Comparison of ENCODE assay signal across 8 cellular contexts in genomic region chr22:23893957-23894709, GRCh38. TPM values are rescaled to one million over a fixed set of nuclear protein-coding genes. Genes with fewer than 3 reads are reported as not detected.
DNase-seq lines count a peak whose midpoint lies in the region; ATAC-seq lines count a peak whose summit lies in the region.

TSS of gene MIF (plus strand) at chr22:23894383. CDS start at chr22:23894475, 92 bp downstream.

- H3K27ac Mint-ChIP-seq in activated T-helper 1 cell treated with anti-CD3 and anti-CD28 coated beads, Interleukin-12 subunit alpha, Interleukin-12 subunit beta, Interleukin-2, Interleukin-4 antibody, amounts not matched to agents 30 ng/mL and 10 ng/mL and 1 ng/mL, durations not matched to agents 14 hours and 24 hours and 36 hours: peak within 1 kb of the TSS; percentile 99
- H3K27ac Mint-ChIP-seq in naive B cell: peak within 1 kb of the TSS; percentile 89 to 98 (median 96)
- peak within 1 kb of the TSS; percentile 96 for H3K27ac Mint-ChIP-seq in stimulated activated memory B cell treated with anti-CD40 and anti-IgM and Interleukin-4, amounts not matched to agents 10 μg/mL and 1 μg/mL and 100 μg/mL, for 72 hours

- no peaks in the 10 kb centered on the region for H4K20me1 ChIP-seq in GM23248 (ENCODE audit: insufficient read depth)

- intact Hi-C loops in activated T-helper 1 cell treated with anti-CD3 and anti-CD28 coated beads, Interleukin-12 subunit alpha, Interleukin-12 subunit beta, Interleukin-2, Interleukin-4 antibody, amounts not matched to agents 30 ng/mL and 10 ng/mL and 1 ng/mL, durations not matched to agents 14 hours and 24 hours and 36 hours (cut with micrococcal nuclease): loop anchor here (1.0 to 2.0 kb wide), 5 partner anchors 20 to 661 kb away; partner anchors contain the start of genes DERL3, GUCD1, SLC2A11 and SNRPD3

- H3K79me2 ChIP-seq in GM23248 (ENCODE audit: insufficient read depth): peaks cover 24% of the 10 kb centered on the region

- peaks cover 12% of the 10 kb centered on the region; the same call in 1 of the 2 replicates for H3K36me3 ChIP-seq in GM23248 (ENCODE audit: low read depth)

- H3K9ac ChIP-seq in GM23248: peak within 1 kb of the TSS; percentile 93

- peak within 1 kb of the TSS; percentile 93 for H3K4me2 ChIP-seq in GM23248 (ENCODE audit: unreplicated experiment)

- H3K4me1 ChIP-seq in GM23248 (ENCODE audit: insufficient read depth): peaks cover 9% of the 10 kb centered on the region; the same call in 1 of the 2 replicates

- H2AFZ ChIP-seq in GM23248: peak within 1 kb of the TSS; percentile 83

- H3K4me3 Mint-ChIP-seq in activated T-helper 1 cell treated with anti-CD3 and anti-CD28 coated beads, Interleukin-12 subunit alpha, Interleukin-12 subunit beta, Interleukin-2, Interleukin-4 antibody, amounts not matched to agents 30 ng/mL and 10 ng/mL and 1 ng/mL, durations not matched to agents 14 hours and 24 hours and 36 hours: peak within 1 kb of the TSS; percentile 98
- H3K4me3 Mint-ChIP-seq in naive B cell: peak within 1 kb of the TSS; percentile 91 to 97 (median 94)
- H3K4me3 Mint-ChIP-seq in stimulated activated memory B cell treated with anti-CD40 and anti-IgM and Interleukin-4, amounts not matched to agents 10 μg/mL and 1 μg/mL and 100 μg/mL, for 72 hours: peak within 1 kb of the TSS; percentile 99

- in situ Hi-C loops in GM23248 (cut with MboI): no loop called here

- no peaks in the 10 kb centered on the region for H3K27me3 Mint-ChIP-seq in activated T-helper 1 cell treated with anti-CD3 and anti-CD28 coated beads, Interleukin-12 subunit alpha, Interleukin-12 subunit beta, Interleukin-2, Interleukin-4 antibody, amounts not matched to agents 30 ng/mL and 10 ng/mL and 1 ng/mL, durations not matched to agents 14 hours and 24 hours and 36 hours (ENCODE audit: insufficient read depth)
- no peaks in the 10 kb centered on the region for H3K27me3 Mint-ChIP-seq in naive B cell
- no peaks in the 10 kb centered on the region for H3K27me3 Mint-ChIP-seq in stimulated activated memory B cell treated with anti-CD40 and anti-IgM and Interleukin-4, amounts not matched to agents 10 μg/mL and 1 μg/mL and 100 μg/mL, for 72 hours

- no peaks in the 10 kb centered on the region for H3K9me2 ChIP-seq in GM23248 (ENCODE audit: insufficient read depth)

- DNase-seq in EH (ENCODE audit: low read depth) (peak; percentile 92), GM23248 (peak; percentile 95), Kasumi-1 (lab: John Stamatoyannopoulos, UW) (peak; percentile 93 to 95), RPMI7951 (ENCODE audit: low read depth) (peak; percentile 86), fibroblast of gingiva (ENCODE audit: low read depth) (peak; percentile 92), naive B cell (peak; percentile 99)
- DNase-seq in activated T-helper 1 cell treated with anti-CD3 and anti-CD28 coated beads, Interleukin-12 subunit alpha, Interleukin-12 subunit beta, Interleukin-2, Interleukin-4 antibody, amounts not matched to agents 30 ng/mL and 10 ng/mL and 1 ng/mL, durations not matched to agents 14 hours and 24 hours and 36 hours (ENCODE audit: low spot score): peak; percentile 99

- H3K36me3 Mint-ChIP-seq in activated T-helper 1 cell treated with anti-CD3 and anti-CD28 coated beads, Interleukin-12 subunit alpha, Interleukin-12 subunit beta, Interleukin-2, Interleukin-4 antibody, amounts not matched to agents 30 ng/mL and 10 ng/mL and 1 ng/mL, durations not matched to agents 14 hours and 24 hours and 36 hours (ENCODE audit: low read depth): peaks cover 26% of the 10 kb centered on the region
- H3K36me3 Mint-ChIP-seq in naive B cell: peaks cover 0 to 16% of the 10 kb centered on the region in 2 donors
- peaks cover 33% of the 10 kb centered on the region for H3K36me3 Mint-ChIP-seq in stimulated activated memory B cell treated with anti-CD40 and anti-IgM and Interleukin-4, amounts not matched to agents 10 μg/mL and 1 μg/mL and 100 μg/mL, for 72 hours

- H3F3A ChIP-seq in GM23248 (ENCODE audit: insufficient read depth): 0 out of 2 replicates have a peak, but pooled peaks cover 16% of the 10 kb centered on the region

- ATAC-seq in naive B cell (ENCODE audit: low read depth in 2 of 2): peak; percentile 80 to 82
- peak; percentile 93 for ATAC-seq in stimulated activated memory B cell treated with anti-CD40 and anti-IgM and Interleukin-4, amounts not matched to agents 10 μg/mL and 1 μg/mL and 100 μg/mL, for 72 hours

- H3K27ac ChIP-seq in GM23248: peak within 1 kb of the TSS; percentile 86

- H3K27me3 ChIP-seq in GM23248 (replicated peaks; ENCODE audit: insufficient read depth): no peaks in the 10 kb centered on the region

- peaks cover 22% of the 10 kb centered on the region for H3K4me1 Mint-ChIP-seq in activated T-helper 1 cell treated with anti-CD3 and anti-CD28 coated beads, Interleukin-12 subunit alpha, Interleukin-12 subunit beta, Interleukin-2, Interleukin-4 antibody, amounts not matched to agents 30 ng/mL and 10 ng/mL and 1 ng/mL, durations not matched to agents 14 hours and 24 hours and 36 hours (ENCODE audit: low read depth)
- H3K4me1 Mint-ChIP-seq in naive B cell: peaks cover 31 to 37% (median 33%) of the 10 kb centered on the region in 3 donors
- peaks cover 43% of the 10 kb centered on the region for H3K4me1 Mint-ChIP-seq in stimulated activated memory B cell treated with anti-CD40 and anti-IgM and Interleukin-4, amounts not matched to agents 10 μg/mL and 1 μg/mL and 100 μg/mL, for 72 hours

- peak within 1 kb of the TSS; percentile 80 for H3K4me3 ChIP-seq in GM23248

- H3K9me3 Mint-ChIP-seq in activated T-helper 1 cell treated with anti-CD3 and anti-CD28 coated beads, Interleukin-12 subunit alpha, Interleukin-12 subunit beta, Interleukin-2, Interleukin-4 antibody, amounts not matched to agents 30 ng/mL and 10 ng/mL and 1 ng/mL, durations not matched to agents 14 hours and 24 hours and 36 hours: no peaks in the 10 kb centered on the region
- no peaks in the 10 kb centered on the region for H3K9me3 Mint-ChIP-seq in naive B cell
- no peaks in the 10 kb centered on the region for H3K9me3 Mint-ChIP-seq in stimulated activated memory B cell treated with anti-CD40 and anti-IgM and Interleukin-4, amounts not matched to agents 10 μg/mL and 1 μg/mL and 100 μg/mL, for 72 hours

- WGBS in GM23248 (ENCODE audit: low coverage in 1 of 2, low lambda C conversion rate in 2 of 2, missing lambda C conversion rate in 2 of 2), 2 experiments: 3 to 4% methylated on average over 43 to 59 of the region's 71 CpGs

- no peaks in the 10 kb centered on the region for H3K9me3 ChIP-seq in GM23248 (ENCODE audit: low read depth)

RNA-seq across cellular contexts. Expression of gene MIF, which starts in this region (rescaled TPM):
- 262 and 335 TPM in 2 replicates for total RNA-seq in GM23248 (2014; rRNA removed; shearing (Covaris generic))
- polyA plus RNA-seq in GM23248 (2016; fragmentation: Nextera tagmentation; extraction: Ambion mirVana) (2,233 and 2,246 TPM in 2 replicates), naive B cell (ENCODE audit: low read depth in 6 of 6) (1,000 to 10,000 TPM in 2 of 6 donors, 100 to 1,000 TPM in 4; 853 to 1,113 (median 946) TPM)
- 582 and 667 TPM in 2 replicates for total RNA-seq in RPMI7951 (2014; rRNA removed; shearing (Covaris generic))
- 1,136 and 1,212 TPM in 2 replicates for total RNA-seq in activated T-helper 1 cell treated with anti-CD3 and anti-CD28 coated beads, Interleukin-12 subunit alpha, Interleukin-12 subunit beta, Interleukin-2, Interleukin-4 antibody, amounts not matched to agents 30 ng/mL and 10 ng/mL and 1 ng/mL, durations not matched to agents 14 hours and 24 hours and 36 hours

Comparison
In these comparisons a context has a peak if more than half of its experiments do, and no peak if none do; other contexts are left out.
1. Peak in every context shown above with its lines: DNase-seq, ATAC-seq, H3K4me3 ChIP-seq and H3K27ac ChIP-seq.